ENCODE assay signal across 9 cellular contexts in genomic region chr9:121107041-121107440, GRCh38. TPM values are rescaled to one million over a fixed set of nuclear protein-coding genes. Genes with fewer than 3 reads are reported as not detected.
DNase-seq lines count a peak whose midpoint lies in the region; ATAC-seq and TF ChIP-seq lines count a peak whose summit lies in the region.
"Had no signal": no experiment of that assay in that cellular context is flagged by ENCODE, and none has a peak within 500 bp of the region (broad histone marks: within the 10 kb centered on the region; RNA-seq: fewer than 3 reads in every experiment).

No MANE protein-coding gene starts in this region.

- in situ Hi-C loops in ACHN (cut with HindIII; ENCODE audit: low pct_ligation_motif_present, low pct_unique_long_range_greater_than_20kb, low sequenced_read_pairs): no loop called here

- H3K4me3 ChIP-seq in epithelial cell of proximal tubule (ENCODE audit: low read depth, low read length): no peak overlapping the region

- TF ChIP-seq CTCF in epithelial cell of proximal tubule (conservative IDR thresholded peaks at IDR 0.05; ENCODE audit: low read depth, low read length): peak; percentile 24

- peak; percentile 31 for DNase-seq in ACHN
- peak; percentile 28 for DNase-seq in GDM1 (lab: John Stamatoyannopoulos, UW)
- peak; percentile 41 for DNase-seq in OCI-M1 (lab: John Stamatoyannopoulos, UW)
- DNase-seq in epithelial cell of proximal tubule (ENCODE audit: low read depth): no peak
- DNase-seq in activated CD4-positive, alpha-beta T cell treated with anti-CD3 and anti-CD28 coated beads, Interleukin-2, amount 50 U/mL, for 48 hours: no peak
- DNase-seq in H4 (ENCODE audit: low spot score): no peak
- no peak for DNase-seq in NCI-H2081 (lab: John Stamatoyannopoulos, UW)
- DNase-seq: amniotic stem cell had no signal

- no peak for ATAC-seq in HG02588 (IDR thresholded peaks at IDR 0.05; ENCODE audit: unreplicated experiment)

RNA-seq across cellular contexts. Expression of gene CNTRL, which starts 32.3 kb away (rescaled TPM):
- total RNA-seq in epithelial cell of proximal tubule: 9.2 and 9.6 TPM in 2 replicates
- total RNA-seq in H4 (2014; rRNA removed; shearing (Covaris generic)): 7.9 and 8.6 TPM in 2 replicates

RNA-seq across cellular contexts. Expression of gene C5, which starts 57.0 kb away (rescaled TPM):
- total RNA-seq in epithelial cell of proximal tubule: 0.52 and 0.65 TPM in 2 replicates
- total RNA-seq in H4 (2014; rRNA removed; shearing (Covaris generic)): 3.6 and 4.5 TPM in 2 replicates

Comparison
In these comparisons a context has a peak if more than half of its experiments do, and no peak if none do; other contexts are left out.
1. DNase-seq: peak in ACHN (single experiment), GDM1 (single experiment) and OCI-M1 (single experiment); none in epithelial cell of proximal tubule (single experiment), activated CD4-positive, alpha-beta T cell treated with anti-CD3 and anti-CD28 coated beads, Interleukin-2, amount 50 U/mL, for 48 hours (0 of 2), H4 (single experiment) and NCI-H2081 (0 of 2).